8 cellular contexts compared by ENCODE assay signal in genomic region chr17:65055280-65055707, GRCh38. TPM values are rescaled to one million over a fixed set of nuclear protein-coding genes. Genes with fewer than 3 reads are reported as not detected.
DNase-seq lines count a peak whose midpoint lies in the region; ATAC-seq and TF ChIP-seq lines count a peak whose summit lies in the region.

No MANE protein-coding gene starts in this region.

- peaks cover 17% of the 10 kb centered on the region for H3K36me3 Mint-ChIP-seq in T-helper 17 cell (ENCODE audit: low read depth)

- H3K4me3 ChIP-seq in GM12865 (ENCODE audit: low read depth, low read length): peak overlapping the region; percentile 99
- peak overlapping the region; percentile 66 to 81 for H3K4me3 ChIP-seq in foreskin fibroblast (ENCODE audit: low read depth in 1 of 2, low read length in 2 of 2)
- H3K4me3 ChIP-seq in skeletal muscle cell (ENCODE audit: low read depth, low read length): peak overlapping the region; percentile 93

- H3K4me1 Mint-ChIP-seq in T-helper 17 cell: peaks cover 32% of the 10 kb centered on the region

- ATAC-seq in HG02571 (IDR thresholded peaks at IDR 0.05; ENCODE audit: unreplicated experiment) (peak; percentile 4), T-helper 17 cell (no peak)

- peak overlapping the region; percentile 98 for H3K4me3 Mint-ChIP-seq in T-helper 17 cell

- peak overlapping the region; percentile 99 for H3K27ac Mint-ChIP-seq in T-helper 17 cell

- no peak for TF ChIP-seq CTCF in GM12865 (IDR thresholded peaks at IDR 0.05; ENCODE audit: insufficient read depth, low read depth, low read length, missing control alignments)
- TF ChIP-seq CTCF in foreskin fibroblast (IDR thresholded peaks at IDR 0.05; ENCODE audit: low read depth, low read length): no peak

- H3K9me3 ChIP-seq in T-helper 17 cell (ENCODE audit: control insufficient read depth, low read length, poor library complexity, severe bottlenecking): no peaks in the 10 kb centered on the region

- H3K27me3 Mint-ChIP-seq in T-helper 17 cell: no peaks in the 10 kb centered on the region

- DNase-seq in GM12865 (ENCODE audit: low read depth): no peak
- no peak for DNase-seq in T-helper 17 cell
- DNase-seq in foreskin fibroblast: no peak
- DNase-seq in skeletal muscle cell (ENCODE audit: low read depth): no peak
- DNase-seq in RPMI8226: no peak
- DNase-seq in GM19240 (ENCODE audit: insufficient read length, low spot score): no peak
- no peak for DNase-seq in iPS-NIHi7 (ENCODE audit: extremely low spot score)

RNA-seq across cellular contexts. Expression of gene GNA13, which starts 1.2 kb away (rescaled TPM):
- 100 to 1,000 TPM; 102 to 132 TPM for total RNA-seq in T-helper 17 cell
